8 cellular contexts compared by ENCODE assay signal in the genomic region with DNA sequence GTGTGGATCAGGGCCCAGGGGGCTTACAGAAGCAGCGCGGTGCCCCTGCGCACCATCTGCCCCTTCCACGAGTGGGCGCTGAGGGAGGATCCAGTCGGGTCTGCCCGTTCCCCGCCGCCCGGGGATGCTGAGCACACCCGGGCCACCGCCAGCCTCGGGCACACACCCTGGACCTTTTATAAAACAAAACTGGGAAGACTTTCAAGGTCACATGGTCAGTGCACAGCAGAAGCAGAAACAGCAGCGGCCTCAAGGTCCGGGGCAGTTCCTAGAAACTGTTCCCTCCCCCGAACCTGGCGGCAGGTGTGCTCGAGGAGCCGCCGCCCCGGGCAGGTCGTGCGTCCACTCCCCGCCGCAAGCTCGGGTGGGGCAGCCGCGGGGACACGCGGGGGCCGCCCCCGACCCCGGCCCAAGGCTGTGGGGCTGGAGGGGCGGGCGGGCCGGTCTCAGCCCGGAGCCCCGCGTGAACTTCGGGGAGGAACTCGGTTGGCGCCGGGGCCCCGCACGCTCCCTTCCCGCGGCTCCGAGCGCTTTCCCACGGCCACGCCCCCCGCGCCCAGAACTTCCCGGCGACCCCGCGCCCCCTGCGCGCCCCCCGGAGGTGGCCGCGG. TPM values are rescaled to one million over a fixed set of nuclear protein-coding genes. Genes with fewer than 3 reads are reported as not detected.
DNase-seq lines count a peak whose midpoint lies in the region; ATAC-seq and TF ChIP-seq lines count a peak whose summit lies in the region.

No MANE protein-coding gene starts in this region.

- H4K20me1 ChIP-seq in hepatocyte (ENCODE audit: insufficient read depth, poor library complexity, severe bottlenecking), result peaks cover 6% of the 10 kb centered on the region

- intact Hi-C loops in ascending aorta (cut with DNase I), result loop anchor here (1.0 kb wide), 1 partner anchor 21 kb away; a partner anchor contains a TSS

- H3K36me3 ChIP-seq in ascending aorta (peaks cover under 1 to 2% of the 10 kb centered on the region in 2 donors), hepatocyte (replicated peaks; ENCODE audit: insufficient read depth, low read depth) (no peaks in the 10 kb centered on the region)

- H3K27ac ChIP-seq in ascending aorta, result peak overlapping the region; percentile 34 to 76
- H3K27ac ChIP-seq in hepatocyte, result peak overlapping the region; percentile 81

- peak overlapping the region; percentile 94 for H3K4me2 ChIP-seq in hepatocyte

- peak overlapping the region; percentile 89 for H2AFZ ChIP-seq in hepatocyte

- no peak for ATAC-seq in HG03108 (IDR thresholded peaks at IDR 0.05; ENCODE audit: unreplicated experiment)
- ATAC-seq in GM19324 (IDR thresholded peaks at IDR 0.05; ENCODE audit: low FRiP score, unreplicated experiment), result no peak

- 14% methylated on average over 21 of the region's 62 CpGs for WGBS in hepatocyte (ENCODE audit: low lambda C conversion rate, missing lambda C conversion rate)

- H3K9me3 ChIP-seq in ascending aorta (no peaks in the 10 kb centered on the region), hepatocyte (ENCODE audit: low read depth) (no peaks in the 10 kb centered on the region)

- DNase-seq in Daoy (ENCODE audit: low read depth) (peak; percentile 55), LNCaP clone FGC (ENCODE audit: low read depth) (peak; percentile 68), ascending aorta (ENCODE audit: low spot score in 2 of 2) (peak in 1 of 2 donors; percentile 70), hepatocyte (ENCODE audit: low spot score) (peak; percentile 73), renal cortical epithelial cell (ENCODE audit: low read depth) (peak; percentile 29), GM19238 (ENCODE audit: insufficient read length, low spot score) (no peak)

- H3K27me3 ChIP-seq in ascending aorta (no peaks in the 10 kb centered on the region), hepatocyte (no peaks in the 10 kb centered on the region)

- peaks cover 0 to 9% of the 10 kb centered on the region in 2 donors for H3K4me1 ChIP-seq in ascending aorta
- peaks cover 7% of the 10 kb centered on the region for H3K4me1 ChIP-seq in hepatocyte (ENCODE audit: insufficient read depth)

- H3K9me2 ChIP-seq in hepatocyte (replicated peaks; ENCODE audit: insufficient read depth), result no peaks in the 10 kb centered on the region

- peak overlapping the region; percentile 47 for H3K4me3 ChIP-seq in LNCaP clone FGC (ENCODE audit: low read depth, low read length)
- H3K4me3 ChIP-seq in ascending aorta, result peak overlapping the region; percentile 84 to 97
- H3K4me3 ChIP-seq in hepatocyte, result peak overlapping the region; percentile 67

- peaks cover 39% of the 10 kb centered on the region for H3K79me2 ChIP-seq in hepatocyte

- peak; percentile 33 for TF ChIP-seq CTCF in LNCaP clone FGC (IDR thresholded peaks at IDR 0.05; ENCODE audit: control insufficient read depth, extremely low read depth, insufficient read depth)
- no peak for TF ChIP-seq CTCF in ascending aorta (IDR thresholded peaks at IDR 0.05)
- peak; percentile 23 for TF ChIP-seq CTCF in hepatocyte (IDR thresholded peaks at IDR 0.05; ENCODE audit: poor library complexity)

RNA-seq across cellular contexts. Expression of a gene that starts 0.6 kb away (rescaled TPM):
- total RNA-seq in Daoy (2014; rRNA removed; shearing (Covaris generic)), result 33.2 and 33.5 TPM in 2 replicates
- total RNA-seq in ascending aorta (25.5 TPM), hepatocyte (12.5 and 15.6 TPM in 2 replicates), renal cortical epithelial cell (22.7 and 32.7 TPM in 2 replicates)
- polyA plus RNA-seq in hepatocyte, result 9.1 and 15.0 TPM in 2 replicates

RNA-seq across cellular contexts. Expression of a gene that starts 21.5 kb away (rescaled TPM):
- 46.8 and 48.6 TPM in 2 replicates for total RNA-seq in Daoy (2014; rRNA removed; shearing (Covaris generic))
- total RNA-seq in ascending aorta (57.3 TPM), hepatocyte (22.4 and 28.0 TPM in 2 replicates), renal cortical epithelial cell (13.4 and 16.8 TPM in 2 replicates)
- 57.0 and 59.1 TPM in 2 replicates for polyA plus RNA-seq in hepatocyte

RNA-seq across cellular contexts. Expression of a gene that starts 42.3 kb away (rescaled TPM):
- not detected in 2 replicates for total RNA-seq in Daoy (2014; rRNA removed; shearing (Covaris generic))
- total RNA-seq in ascending aorta (not detected), hepatocyte (not detected in 2 replicates), renal cortical epithelial cell (not detected in 2 replicates)
- polyA plus RNA-seq in hepatocyte, result 0.63 TPM in 1 of 2 replicates, not detected in the other

Comparison
In these comparisons a context has a peak if more than half of its experiments do, and no peak if none do; other contexts are left out.
1. CTCF ChIP-seq: peak in LNCaP clone FGC (single experiment) and hepatocyte (single experiment); none in ascending aorta (0 of 3).
2. Peak in every context shown above with its lines, with median percentiles within 50 percentile points of each other: H3K4me3 ChIP-seq.